Comparison of ENCODE assay signal across 8 cellular contexts in genomic region chr19:35899547-35900214, GRCh38. TPM values are rescaled to one million over a fixed set of nuclear protein-coding genes. Genes with fewer than 3 reads are reported as not detected.
DNase-seq lines count a peak whose midpoint lies in the region; ATAC-seq and TF ChIP-seq lines count a peak whose summit lies in the region.

No MANE protein-coding gene starts in this region.

- no peaks in the 10 kb centered on the region for H3K36me3 ChIP-seq in ACC112 (ENCODE audit: insufficient read depth, low read length)
- peaks cover 0 to 10% (median 0%) of the 10 kb centered on the region in 4 donors for H3K36me3 ChIP-seq in right lobe of liver

- no peaks in the 10 kb centered on the region for H3K27me3 Mint-ChIP-seq in activated CD4-positive, alpha-beta memory T cell treated with anti-CD3 and anti-CD28 coated beads, Interleukin-2, amount 10 ng/mL, durations not matched to agents 7 days and 5 days

- H3K9me3 Mint-ChIP-seq in activated CD4-positive, alpha-beta memory T cell treated with anti-CD3 and anti-CD28 coated beads, Interleukin-2, amount 10 ng/mL, durations not matched to agents 7 days and 5 days: no peaks in the 10 kb centered on the region

- peak overlapping the region; percentile 46 for H3K27ac ChIP-seq in ACC112 (ENCODE audit: low read depth, low read length)
- H3K27ac ChIP-seq in dorsolateral prefrontal cortex: peak overlapping the region in 58 of 59 donors; percentile 3 to 93 (median 84)
- peak overlapping the region; percentile 74 to 90 (median 86) for H3K27ac ChIP-seq in right lobe of liver

- POLR2A ChIA-PET in activated CD4-positive, alpha-beta memory T cell treated with anti-CD3 and anti-CD28 coated beads, Interleukin-2, amount 10 ng/mL, durations not matched to agents 7 days and 5 days (lab: Charles Lee): interaction anchor here (1.2 to 2.3 kb wide), 5 partner anchors 13 to 187 kb away, joined by 4 to 49 read pairs (median 5); partner anchors contain the start of gene LIN37

- 0% methylated on average over 3 of the region's 43 CpGs for WGBS in right lobe of liver (ENCODE audit: insufficient coverage, low coverage, low lambda C conversion rate, missing lambda C conversion rate)

- peaks cover 49% of the 10 kb centered on the region for H3K36me3 Mint-ChIP-seq in activated CD4-positive, alpha-beta memory T cell treated with anti-CD3 and anti-CD28 coated beads, Interleukin-2, amount 10 ng/mL, durations not matched to agents 7 days and 5 days (ENCODE audit: low read depth)

- DNase-seq in NCI-H526 treated with DMSO at 0.1 percent for 48 hours (lab: John Stamatoyannopoulos, UW) (peak; percentile 77), dorsolateral prefrontal cortex (peak; percentile 56 to 91 (median 80)), right lobe of liver (peak; percentile 89 to 92 (median 92))
- peak; percentile 90 for DNase-seq in activated CD4-positive, alpha-beta memory T cell treated with anti-CD3 and anti-CD28 coated beads, Interleukin-2, amount 10 ng/mL, durations not matched to agents 7 days and 5 days
- DNase-seq in stimulated activated CD4-positive, alpha-beta T cell treated with anti-CD3 and anti-CD28 coated beads, Interleukin-4, amount 100 ng/mL, for 1 hour: peak; percentile 88

- CTCF ChIA-PET in activated CD4-positive, alpha-beta memory T cell treated with anti-CD3 and anti-CD28 coated beads, Interleukin-2, amount 10 ng/mL, durations not matched to agents 7 days and 5 days (lab: Charles Lee): no interaction called here

- H3K4me1 ChIP-seq in ACC112 (ENCODE audit: control insufficient read depth, insufficient read depth, low read length, unreplicated experiment): peaks cover 12% of the 10 kb centered on the region
- H3K4me1 ChIP-seq in right lobe of liver: no peaks in the 10 kb centered on the region

- intact Hi-C loops in dorsolateral prefrontal cortex (cut with DNase I): no loop called here
- intact Hi-C loops in right lobe of liver (cut with DNase I): no loop called here

- no peak for TF ChIP-seq POLR2A in right lobe of liver (IDR thresholded peaks at IDR 0.05)

- ATAC-seq in GM18861 (IDR thresholded peaks at IDR 0.05; ENCODE audit: unreplicated experiment) (peak; percentile 35), HG03432 (IDR thresholded peaks at IDR 0.05; ENCODE audit: unreplicated experiment) (peak; percentile 47), right lobe of liver (peak; percentile 82 to 89 (median 84))

- H3K4me3 ChIP-seq in ACC112 (ENCODE audit: low read depth, low read length): peak overlapping the region; percentile 94
- H3K4me3 ChIP-seq in dorsolateral prefrontal cortex: peak overlapping the region; percentile 51 to 82 (median 72)
- peak overlapping the region; percentile 63 to 83 (median 64) for H3K4me3 ChIP-seq in right lobe of liver

- H3K27ac Mint-ChIP-seq in activated CD4-positive, alpha-beta memory T cell treated with anti-CD3 and anti-CD28 coated beads, Interleukin-2, amount 10 ng/mL, durations not matched to agents 7 days and 5 days: peak overlapping the region; percentile 95

- H3K4me1 Mint-ChIP-seq in activated CD4-positive, alpha-beta memory T cell treated with anti-CD3 and anti-CD28 coated beads, Interleukin-2, amount 10 ng/mL, durations not matched to agents 7 days and 5 days: peaks cover 55% of the 10 kb centered on the region

- peak in 1 of 56 donors; percentile 14 for TF ChIP-seq CTCF in dorsolateral prefrontal cortex (IDR thresholded peaks at IDR 0.05 in 54 of 56, conservative IDR thresholded peaks at IDR 0.05 in 2 of 56; ENCODE audit: low read depth in 1 of 56, partially characterized antibody in 56 of 56)
- TF ChIP-seq CTCF in right lobe of liver (IDR thresholded peaks at IDR 0.05): no peak

- H3K27me3 ChIP-seq in ACC112 (ENCODE audit: insufficient read depth, low read length) (no peaks in the 10 kb centered on the region), dorsolateral prefrontal cortex (no peaks in the 10 kb centered on the region), right lobe of liver (no peaks in the 10 kb centered on the region)

- H2AFZ ChIP-seq in ACC112 (ENCODE audit: low read length, unreplicated experiment): no peak overlapping the region

- H3K79me2 ChIP-seq in ACC112 (ENCODE audit: control insufficient read depth, insufficient read depth, low read length, unreplicated experiment): peaks cover 9% of the 10 kb centered on the region

- peak overlapping the region; percentile 94 for H3K4me3 Mint-ChIP-seq in activated CD4-positive, alpha-beta memory T cell treated with anti-CD3 and anti-CD28 coated beads, Interleukin-2, amount 10 ng/mL, durations not matched to agents 7 days and 5 days

- H3K9me3 ChIP-seq in right lobe of liver: no peaks in the 10 kb centered on the region

RNA-seq across cellular contexts. Expression of gene NFKBID, which starts 0.7 kb away (rescaled TPM):
- total RNA-seq in activated CD4-positive, alpha-beta memory T cell treated with anti-CD3 and anti-CD28 coated beads, Interleukin-2, amount 10 ng/mL, durations not matched to agents 7 days and 5 days: 10 to 100 TPM; 36.3 to 40.3 TPM
- total RNA-seq in dorsolateral prefrontal cortex (10 to 100 TPM in 58 of 120 experiments, 1 to 10 TPM in 62; 4.0 to 22.7 (median 9.9) TPM), right lobe of liver (1 to 10 TPM; 1.0 to 2.6 (median 1.7) TPM)

RNA-seq across cellular contexts. Expression of gene HCST, which starts 2.6 kb away (rescaled TPM):
- 100 to 1,000 TPM; 204 to 218 TPM for total RNA-seq in activated CD4-positive, alpha-beta memory T cell treated with anti-CD3 and anti-CD28 coated beads, Interleukin-2, amount 10 ng/mL, durations not matched to agents 7 days and 5 days
- total RNA-seq in dorsolateral prefrontal cortex: 10 to 100 TPM in 16 of 120 experiments, 1 to 10 TPM in 100, under 1 TPM in 2, not detected in 2; 0.91 to 23.2 (median 5.7) TPM
- 1 to 10 TPM in 5 of 6 experiments, not detected in 1; 1.7 to 4.2 (median 2.4) TPM for total RNA-seq in right lobe of liver

RNA-seq across cellular contexts. Expression of gene TYROBP, which starts 8.4 kb away (rescaled TPM):
- total RNA-seq in activated CD4-positive, alpha-beta memory T cell treated with anti-CD3 and anti-CD28 coated beads, Interleukin-2, amount 10 ng/mL, durations not matched to agents 7 days and 5 days: 1 to 10 TPM in 1 of 2 experiments, under 1 TPM in 1; 0.58 to 1.1 TPM
- 10 to 100 TPM in 111 of 120 experiments, 1 to 10 TPM in 9; 4.0 to 78.1 (median 21.7) TPM for total RNA-seq in dorsolateral prefrontal cortex
- total RNA-seq in right lobe of liver: 10 to 100 TPM; 15.6 to 77.8 (median 29.7) TPM

RNA-seq across cellular contexts. Expression of gene APLP1, which starts 31.3 kb away (rescaled TPM):
- total RNA-seq in activated CD4-positive, alpha-beta memory T cell treated with anti-CD3 and anti-CD28 coated beads, Interleukin-2, amount 10 ng/mL, durations not matched to agents 7 days and 5 days: 1 to 10 TPM in 1 of 2 experiments, under 1 TPM in 1; 0.76 to 1.1 TPM
- total RNA-seq in dorsolateral prefrontal cortex (1,000 to 10,000 TPM in 76 of 120 experiments, 100 to 1,000 TPM in 44; 448 to 2,969 (median 1,100) TPM), right lobe of liver (1 to 10 TPM in 1 of 6 experiments, under 1 TPM in 2, not detected in 3; 0.27 to 1.5 (median 0.37) TPM)

RNA-seq across cellular contexts. Expression of gene LRFN3, which starts 36.5 kb away (rescaled TPM):
- 10 to 100 TPM; 13.5 to 17.0 TPM for total RNA-seq in activated CD4-positive, alpha-beta memory T cell treated with anti-CD3 and anti-CD28 coated beads, Interleukin-2, amount 10 ng/mL, durations not matched to agents 7 days and 5 days
- total RNA-seq in dorsolateral prefrontal cortex: 10 to 100 TPM; 14.6 to 42.1 (median 25.6) TPM
- total RNA-seq in right lobe of liver: 1 to 10 TPM; 5.6 to 8.6 (median 7.0) TPM

Comparison
In these comparisons a context has a peak if more than half of its experiments do, and no peak if none do; other contexts are left out.
1. Peak in every context shown above with its lines: DNase-seq, ATAC-seq, H3K4me3 ChIP-seq and H3K27ac ChIP-seq.
2. RNA of gene HCST, which starts 2.6 kb away (total RNA-seq): 204 to 218 TPM in activated CD4-positive, alpha-beta memory T cell treated with anti-CD3 and anti-CD28 coated beads, Interleukin-2, amount 10 ng/mL, durations not matched to agents 7 days and 5 days; 0.91 to 23.2 TPM in dorsolateral prefrontal cortex and 1.7 to 4.2 TPM in right lobe of liver; every median in the first group is over 4 times any median in the second.